12 cellular contexts compared by ENCODE assay signal in the genomic region with DNA sequence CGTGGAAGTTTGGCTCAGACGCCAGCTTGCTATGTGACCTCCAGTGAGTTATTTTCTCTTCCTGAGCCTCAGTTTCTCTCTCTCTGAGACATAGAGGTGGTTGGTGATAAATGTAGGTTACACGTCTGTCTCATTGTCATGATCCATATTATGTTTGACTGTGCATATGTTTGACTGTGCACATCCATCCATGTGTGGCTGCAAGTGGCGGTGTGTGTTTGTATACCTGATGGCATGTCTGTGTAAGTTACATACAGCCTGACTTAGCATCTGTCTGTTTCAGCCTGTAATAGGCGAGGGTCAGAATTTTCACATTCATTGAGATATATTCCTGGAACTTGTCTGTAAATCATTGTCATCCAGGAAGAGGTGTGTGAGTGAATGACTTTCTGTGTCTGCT. TPM values are rescaled to one million over a fixed set of nuclear protein-coding genes. Genes with fewer than 3 reads are reported as not detected.
A peak's percentile ranks its signal among the peaks of the same experiment; 100 is the strongest.
DNase-seq lines count a peak whose midpoint lies in the region; ATAC-seq and TF ChIP-seq lines count a peak whose summit lies in the region.
"Had no signal": no experiment of that assay in that cellular context is flagged by ENCODE, and none has a peak within 500 bp of the region (broad histone marks: within the 10 kb centered on the region; RNA-seq: fewer than 3 reads in every experiment).

No MANE protein-coding gene starts in this region.

- peak overlapping the region; percentile 37 for H3K18ac ChIP-seq in trophoblast cell (ENCODE audit: low read length)

- DNase-seq in right atrium auricular region (ENCODE audit: low spot score) (no peak), cardiac septum (ENCODE audit: low spot score) (no peak), fibroblast of mammary gland (ENCODE audit: low read depth) (no peak), trophoblast cell (no peak)
- no peak for DNase-seq in activated CD4-positive, alpha-beta memory T cell treated with anti-CD3 and anti-CD28 coated beads, Interleukin-2, amount 10 ng/mL, durations not matched to agents 7 days and 5 days
- no peak for DNase-seq in activated CD4-positive, alpha-beta T cell treated with anti-CD3 and anti-CD28 coated beads for 4 hours
- no peak for DNase-seq in stimulated activated CD4-positive, alpha-beta T cell treated with anti-CD3 and anti-CD28 coated beads, Interleukin-15, amount 100 ng/mL, for 24 hours
- DNase-seq: activated CD8-positive, alpha-beta memory T cell treated with anti-CD3 and anti-CD28 coated beads, Interleukin-2, amount 50 U/mL, for 4 hours; NCI-H1092; pancreas; T-helper 2 cell had no signal

- H3K27ac ChIP-seq in right atrium auricular region, result peak overlapping the region; percentile 82 to 92
- no peak overlapping the region for H3K27ac ChIP-seq in trophoblast cell (ENCODE audit: low read depth, low read length)
- H3K27ac ChIP-seq: pancreas had no signal

- ATAC-seq in HG02938 (IDR thresholded peaks at IDR 0.05; ENCODE audit: unreplicated experiment), result no peak
- ATAC-seq: pancreas had no signal

- no peak overlapping the region for H2BK12ac ChIP-seq in trophoblast cell (ENCODE audit: low read length)

- no peaks in the 10 kb centered on the region for H3K36me3 Mint-ChIP-seq in activated CD4-positive, alpha-beta memory T cell treated with anti-CD3 and anti-CD28 coated beads, Interleukin-2, amount 10 ng/mL, durations not matched to agents 7 days and 5 days (ENCODE audit: low read depth)

- H3K23ac ChIP-seq in trophoblast cell (ENCODE audit: low read length), result no peak overlapping the region

- CTCF ChIA-PET in activated CD4-positive, alpha-beta memory T cell treated with anti-CD3 and anti-CD28 coated beads, Interleukin-2, amount 10 ng/mL, durations not matched to agents 7 days and 5 days (lab: Charles Lee), result interaction anchor here (0.9 to 2.5 kb wide), 4 partner anchors 23 to 56 kb away, joined by 3 to 8 read pairs (median 4); no protein-coding TSS in a partner anchor

- H2BK5ac ChIP-seq in trophoblast cell (ENCODE audit: low read depth, low read length, poor library complexity), result no peak overlapping the region

- H3K4me1 Mint-ChIP-seq in activated CD4-positive, alpha-beta memory T cell treated with anti-CD3 and anti-CD28 coated beads, Interleukin-2, amount 10 ng/mL, durations not matched to agents 7 days and 5 days, result peaks cover 11% of the 10 kb centered on the region

- no peak overlapping the region for H3K27ac Mint-ChIP-seq in activated CD4-positive, alpha-beta memory T cell treated with anti-CD3 and anti-CD28 coated beads, Interleukin-2, amount 10 ng/mL, durations not matched to agents 7 days and 5 days

- no peak overlapping the region for H3K4me2 ChIP-seq in trophoblast cell (ENCODE audit: low read length)

- peak overlapping the region; percentile 56 for H3K4ac ChIP-seq in trophoblast cell (ENCODE audit: low read depth, low read length)

- POLR2A ChIA-PET in activated CD4-positive, alpha-beta memory T cell treated with anti-CD3 and anti-CD28 coated beads, Interleukin-2, amount 10 ng/mL, durations not matched to agents 7 days and 5 days (lab: Charles Lee), result no interaction called here

- no peak overlapping the region for H2BK120ac ChIP-seq in trophoblast cell (ENCODE audit: insufficient read depth, low read length, poor library complexity)

- no peak overlapping the region for H2AFZ ChIP-seq in trophoblast cell (ENCODE audit: insufficient read depth, low read length, poor library complexity)

- intact Hi-C loops in cardiac septum (cut with DNase I), result no loop called here

- WGBS in trophoblast cell (ENCODE audit: extremely low coverage, insufficient coverage, insufficient read length), result no CpG with 5 or more reads among the region's 5 CpGs

- peaks cover 20% of the 10 kb centered on the region for H3K79me1 ChIP-seq in trophoblast cell (ENCODE audit: low read length)

- H3K9me3 ChIP-seq in right atrium auricular region (no peaks in the 10 kb centered on the region), trophoblast cell (ENCODE audit: insufficient read depth, low read depth, low read length) (no peaks in the 10 kb centered on the region)
- H3K9me3 ChIP-seq: pancreas had no signal

- H3K14ac ChIP-seq in trophoblast cell (ENCODE audit: low read length), result no peak overlapping the region

- H3K4me3 ChIP-seq in right atrium auricular region, result peak overlapping the region in 1 of 2 donors; percentile 63
- H3K4me3 ChIP-seq in fibroblast of mammary gland (ENCODE audit: control insufficient read depth, low read depth, low read length), result peak overlapping the region; percentile 99
- H3K4me3 ChIP-seq in trophoblast cell (ENCODE audit: low read depth, low read length), result no peak overlapping the region
- H3K4me3 ChIP-seq: pancreas had no signal

- H3K79me2 ChIP-seq in trophoblast cell (ENCODE audit: control insufficient read depth, insufficient read depth, low read length, poor library complexity), result peaks cover 17% of the 10 kb centered on the region

- H4K8ac ChIP-seq in trophoblast cell (ENCODE audit: low read depth, low read length), result no peak overlapping the region

- no peaks in the 10 kb centered on the region for H3K9me3 Mint-ChIP-seq in activated CD4-positive, alpha-beta memory T cell treated with anti-CD3 and anti-CD28 coated beads, Interleukin-2, amount 10 ng/mL, durations not matched to agents 7 days and 5 days

- no peak overlapping the region for H2AK5ac ChIP-seq in trophoblast cell (ENCODE audit: low read length)

- H3K9ac ChIP-seq in trophoblast cell (ENCODE audit: low read length), result no peak overlapping the region

- H3K4me1 ChIP-seq in right atrium auricular region (peaks cover 0 to 78% of the 10 kb centered on the region in 2 donors), trophoblast cell (ENCODE audit: control insufficient read depth in 1 of 2, insufficient read depth in 2 of 2, low read length in 2 of 2) (peaks cover 20 to 38% of the 10 kb centered on the region in 2 experiments)
- H3K4me1 ChIP-seq: pancreas had no signal

- TF ChIP-seq CTCF in right atrium auricular region (IDR thresholded peaks at IDR 0.05) (no peak), fibroblast of mammary gland (conservative IDR thresholded peaks at IDR 0.05; ENCODE audit: control insufficient read depth, insufficient read depth, low read depth, low read length) (no peak)

- H4K12ac ChIP-seq in trophoblast cell (ENCODE audit: low read depth, low read length), result no peak overlapping the region

- no peak overlapping the region for H4K91ac ChIP-seq in trophoblast cell (ENCODE audit: low read depth, low read length)

- peaks cover 30% of the 10 kb centered on the region for H3K27me3 Mint-ChIP-seq in activated CD4-positive, alpha-beta memory T cell treated with anti-CD3 and anti-CD28 coated beads, Interleukin-2, amount 10 ng/mL, durations not matched to agents 7 days and 5 days

- H3K36me3 ChIP-seq in right atrium auricular region (no peaks in the 10 kb centered on the region), trophoblast cell (ENCODE audit: control insufficient read depth in 1 of 2, insufficient read depth in 2 of 2, low read length in 2 of 2) (peaks cover 11 to 28% of the 10 kb centered on the region in 2 experiments)
- H3K36me3 ChIP-seq: pancreas had no signal

- no peak overlapping the region for H3K4me3 Mint-ChIP-seq in activated CD4-positive, alpha-beta memory T cell treated with anti-CD3 and anti-CD28 coated beads, Interleukin-2, amount 10 ng/mL, durations not matched to agents 7 days and 5 days

- H3K27me3 ChIP-seq in right atrium auricular region (no peaks in the 10 kb centered on the region), trophoblast cell (ENCODE audit: insufficient read depth, low read length) (no peaks in the 10 kb centered on the region)

RNA-seq across cellular contexts. Expression of a gene that starts 3.3 kb away (rescaled TPM):
- total RNA-seq in right atrium auricular region (100 to 1,000 TPM; 292 to 567 TPM), cardiac septum (539 TPM)
- 1,673 and 1,689 TPM in 2 replicates for polyA plus RNA-seq in trophoblast cell (2013)
- under 1 TPM in 1 of 2 experiments, not detected in 1; 0.25 TPM for total RNA-seq in activated CD4-positive, alpha-beta memory T cell treated with anti-CD3 and anti-CD28 coated beads, Interleukin-2, amount 10 ng/mL, durations not matched to agents 7 days and 5 days

Comparison
In these comparisons a context has a peak if more than half of its experiments do, and no peak if none do; other contexts are left out.
1. RNA of a gene that starts 3.3 kb away (total RNA-seq): 292 to 567 TPM in right atrium auricular region and 539 TPM in cardiac septum (single experiment); 0.25 TPM in activated CD4-positive, alpha-beta memory T cell treated with anti-CD3 and anti-CD28 coated beads, Interleukin-2, amount 10 ng/mL, durations not matched to agents 7 days and 5 days; every median in the first group is over 100 times any median in the second.